ENCODE assay signal across 1 cellular context in genomic region chr1:53111073-53111556, GRCh38.
TF ChIP-seq lines count a peak whose summit lies in the region.

No MANE protein-coding gene starts in this region.

TF ChIP-seq in HepG2, 621 proteins besides CTCF, POLR2A, EP300 and RAD21 (continued from another document and continues in another):
- TF ChIP-seq ZNF276 (CRISPR knock-in tag; IDR thresholded peaks at IDR 0.05; ENCODE audit: low read depth) (peak; percentile 31; the same call in 1 of the 2 replicates), DNMT3B (CRISPR knock-in tag; conservative IDR thresholded peaks at IDR 0.05) (no peak), HOXA7 (CRISPR knock-in tag; IDR thresholded peaks at IDR 0.05) (no peak), HNF1B (CRISPR knock-in tag; IDR thresholded peaks at IDR 0.05) (peak; percentile 90), MIER2 (CRISPR knock-in tag; IDR thresholded peaks at IDR 0.05) (no peak; the same call in 1 of the 2 replicates), POLR2G (IDR thresholded peaks at IDR 0.05; ENCODE audit: low read depth, low read length) (peak; percentile 49; the same call in 1 of the 2 replicates), GTF2F1 (IDR thresholded peaks at IDR 0.05; ENCODE audit: low read length) (no peak), RAD51 (IDR thresholded peaks at IDR 0.05; ENCODE audit: borderline replicate concordance) (no peak), MAFK (conservative IDR thresholded peaks at IDR 0.05 in 1 of 2, IDR thresholded peaks at IDR 0.05 in 1 of 2; ENCODE audit: low read length in 2 of 2) (0 out of 4 replicates have a peak, but pooled peaks of 1 of the 2 experiments have one; percentile 8), FOXP1 (IDR thresholded peaks at IDR 0.05) (no peak), FOXP1 (CRISPR knock-in tag; IDR thresholded peaks at IDR 0.05) (peak; percentile 27; the same call in 1 of the 2 replicates), ELF3 (CRISPR knock-in tag; IDR thresholded peaks at IDR 0.05) (peak; percentile 77; the same call in 1 of the 2 replicates), SNAPC4 (CRISPR knock-in tag; IDR thresholded peaks at IDR 0.05) (no peak), MTF1 (CRISPR knock-in tag; IDR thresholded peaks at IDR 0.05) (no peak), ZFY (CRISPR knock-in tag; IDR thresholded peaks at IDR 0.05) (no peak), KLF12 (CRISPR knock-in tag; IDR thresholded peaks at IDR 0.05; ENCODE audit: borderline replicate concordance) (no peak), ZNF775 (CRISPR knock-in tag; IDR thresholded peaks at IDR 0.05; ENCODE audit: borderline replicate concordance) (no peak), UBTF (CRISPR knock-in tag; IDR thresholded peaks at IDR 0.05) (peak; percentile 84), KDM1A (CRISPR knock-in tag; IDR thresholded peaks at IDR 0.05) (no peak), SALL1 (CRISPR knock-in tag; IDR thresholded peaks at IDR 0.05) (peak; percentile 82), ZNF484 (CRISPR knock-in tag; IDR thresholded peaks at IDR 0.05; ENCODE audit: borderline replicate concordance, low read depth) (no peak), IRF1 (CRISPR knock-in tag; IDR thresholded peaks at IDR 0.05; ENCODE audit: low read depth) (no peak), SOX13 (IDR thresholded peaks at IDR 0.05) (peak; percentile 36; the same call in 1 of the 2 replicates), SOX13 (CRISPR knock-in tag; conservative IDR thresholded peaks at IDR 0.05 in 1 of 2, IDR thresholded peaks at IDR 0.05 in 1 of 2) (peak in 1 of 2 experiments; percentile 47; a peak in 1 of 4 replicates), SOX6 (IDR thresholded peaks at IDR 0.05) (no peak), SOX6 (CRISPR knock-in tag; IDR thresholded peaks at IDR 0.05) (peak; percentile 63), ZNF609 (CRISPR knock-in tag; IDR thresholded peaks at IDR 0.05; ENCODE audit: borderline replicate concordance) (peak; percentile 84), PAWR (CRISPR knock-in tag; IDR thresholded peaks at IDR 0.05; ENCODE audit: borderline replicate concordance) (no peak), IKZF1 (IDR thresholded peaks at IDR 0.05) (no peak), FOXJ3 (CRISPR knock-in tag; IDR thresholded peaks at IDR 0.05; ENCODE audit: borderline replicate concordance) (no peak), MIER3 (CRISPR knock-in tag; IDR thresholded peaks at IDR 0.05; ENCODE audit: borderline replicate concordance) (peak; percentile 68; the same call in 1 of the 2 replicates), ATF5 (CRISPR knock-in tag; IDR thresholded peaks at IDR 0.05; ENCODE audit: low read depth) (no peak), ZSCAN25 (CRISPR knock-in tag; IDR thresholded peaks at IDR 0.05) (peak; percentile 93), LCORL (IDR thresholded peaks at IDR 0.05) (no peak), LCORL (CRISPR knock-in tag; IDR thresholded peaks at IDR 0.05) (peak; percentile 66; the same call in 1 of the 2 replicates), PHF21A (CRISPR knock-in tag; IDR thresholded peaks at IDR 0.05) (no peak), IRF2 (CRISPR knock-in tag; IDR thresholded peaks at IDR 0.05) (peak; percentile 72; the same call in 1 of the 2 replicates), ZNF670 (CRISPR knock-in tag; IDR thresholded peaks at IDR 0.05; ENCODE audit: borderline replicate concordance) (no peak), TIGD3 (CRISPR knock-in tag; IDR thresholded peaks at IDR 0.05; ENCODE audit: borderline replicate concordance) (no peak), RARG (CRISPR knock-in tag; IDR thresholded peaks at IDR 0.05; ENCODE audit: low read depth) (no peak), TBL1XR1 (IDR thresholded peaks at IDR 0.05; ENCODE audit: borderline replicate concordance, low read length, partially characterized antibody) (no peak), NFRKB (IDR thresholded peaks at IDR 0.05) (no peak), ZNF143 (CRISPR knock-in tag; IDR thresholded peaks at IDR 0.05) (no peak), ZFP37 (CRISPR knock-in tag; IDR thresholded peaks at IDR 0.05; ENCODE audit: borderline replicate concordance) (no peak)
